Comparison of ENCODE assay signal across 22 cellular contexts in the genomic region with DNA sequence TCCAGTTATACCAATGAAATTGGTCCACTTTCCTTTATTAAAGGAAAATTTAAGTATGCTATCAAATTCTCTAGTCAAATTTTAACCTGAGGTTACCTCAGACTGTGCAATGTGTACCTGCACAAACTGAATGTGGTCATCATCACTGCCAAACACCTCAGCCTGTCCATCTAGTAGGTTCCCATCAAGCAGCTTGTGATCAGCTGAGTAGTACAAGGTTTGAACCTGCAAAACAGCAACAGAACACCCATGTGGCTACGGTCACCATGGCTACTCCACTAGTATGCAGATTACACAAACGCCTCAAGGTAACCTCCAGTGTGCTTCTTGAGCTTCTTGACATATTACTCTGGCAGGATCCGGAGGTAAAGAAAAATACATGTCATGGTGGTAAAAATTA. TPM values are rescaled to one million over a fixed set of nuclear protein-coding genes. Genes with fewer than 3 reads are reported as not detected.
DNase-seq lines count a peak whose midpoint lies in the region; ATAC-seq and TF ChIP-seq lines count a peak whose summit lies in the region.
"Had no signal": no experiment of that assay in that cellular context is flagged by ENCODE, and none has a peak within 500 bp of the region (broad histone marks: within the 10 kb centered on the region; RNA-seq: fewer than 3 reads in every experiment).

No MANE protein-coding gene starts in this region.

- no peaks in the 10 kb centered on the region for H3K9me3 Mint-ChIP-seq in T-helper 2 cell treated with Interferon-gamma antibody and Interleukin-4, amounts not matched to agents 5 μg/mL and 100 μg/mL, for 36 hours
- no peaks in the 10 kb centered on the region for H3K9me3 Mint-ChIP-seq in GM23338
- H3K9me3 Mint-ChIP-seq in chondrocyte (ENCODE audit: low read depth): no peaks in the 10 kb centered on the region
- H3K9me3 Mint-ChIP-seq in natural killer cell treated with Interleukin-12 subunit alpha and Interleukin-12 subunit beta and Interleukin-15 and Interleukin-18, amount 100 ng/mL, for 72 hours: no peaks in the 10 kb centered on the region
- H3K9me3 Mint-ChIP-seq: activated naive CD8-positive, alpha-beta T cell treated with anti-CD3 and anti-CD28 coated beads for 36 hours; T-cell had no signal

- H3K27ac ChIP-seq in GM23338 (ENCODE audit: low read depth) (no peak overlapping the region), caudate nucleus (ENCODE audit: low read depth, low read length) (no peak overlapping the region), SJCRH30 (no peak overlapping the region)
- H3K27ac ChIP-seq: dorsolateral prefrontal cortex, gastroesophageal sphincter, left lung, skin epidermis, stomach, thyroid gland had no signal

- H3K4me1 Mint-ChIP-seq in T-helper 2 cell treated with Interferon-gamma antibody and Interleukin-4, amounts not matched to agents 5 μg/mL and 100 μg/mL, for 36 hours (ENCODE audit: low read depth): peaks cover 13% of the 10 kb centered on the region
- H3K4me1 Mint-ChIP-seq in GM23338: peaks cover 4% of the 10 kb centered on the region; the same call in 2 of the 3 replicates
- H3K4me1 Mint-ChIP-seq in chondrocyte (ENCODE audit: low read depth): peaks cover 23% of the 10 kb centered on the region
- H3K4me1 Mint-ChIP-seq in natural killer cell treated with Interleukin-12 subunit alpha and Interleukin-12 subunit beta and Interleukin-15 and Interleukin-18, amount 100 ng/mL, for 72 hours (ENCODE audit: low read depth in 2 of 2): peaks cover 40 to 51% of the 10 kb centered on the region in 2 donors

- ATAC-seq in GM23338 (no peak), GM21825 (IDR thresholded peaks at IDR 0.05; ENCODE audit: unreplicated experiment) (no peak)
- ATAC-seq in natural killer cell treated with Interleukin-12 subunit alpha and Interleukin-12 subunit beta and Interleukin-15 and Interleukin-18, amount 100 ng/mL, for 72 hours: peak in 1 of 2 donors; percentile 43
- ATAC-seq: gastroesophageal sphincter, left lung, T-cell had no signal

- H4K20me1 ChIP-seq in GM23338 (replicated peaks; ENCODE audit: insufficient read depth): peaks cover 7% of the 10 kb centered on the region

- no peaks in the 10 kb centered on the region for H3F3A ChIP-seq in GM23338 (replicated peaks; ENCODE audit: low read depth)

- TF ChIP-seq CTCF in GM23338 (conservative IDR thresholded peaks at IDR 0.05; ENCODE audit: low read depth in 2 of 2) (no peak), chondrocyte (IDR thresholded peaks at IDR 0.05) (no peak)

- no peaks in the 10 kb centered on the region for H3K27me3 Mint-ChIP-seq in T-helper 2 cell treated with Interferon-gamma antibody and Interleukin-4, amounts not matched to agents 5 μg/mL and 100 μg/mL, for 36 hours (ENCODE audit: low read depth)
- no peaks in the 10 kb centered on the region for H3K27me3 Mint-ChIP-seq in GM23338 (ENCODE audit: insufficient read depth, low read depth, poor library complexity)
- H3K27me3 Mint-ChIP-seq in chondrocyte (ENCODE audit: low read depth): no peaks in the 10 kb centered on the region
- H3K27me3 Mint-ChIP-seq in natural killer cell treated with Interleukin-12 subunit alpha and Interleukin-12 subunit beta and Interleukin-15 and Interleukin-18, amount 100 ng/mL, for 72 hours: no peaks in the 10 kb centered on the region
- H3K27me3 Mint-ChIP-seq: activated naive CD8-positive, alpha-beta T cell treated with anti-CD3 and anti-CD28 coated beads for 36 hours; T-cell had no signal

- peaks cover 99% of the 10 kb centered on the region for H3K36me3 ChIP-seq in GM23338 (ENCODE audit: insufficient read depth)
- peaks cover 100% of the 10 kb centered on the region for H3K36me3 ChIP-seq in SJCRH30

- H3K79me2 ChIP-seq in GM23338 (replicated peaks; ENCODE audit: insufficient read depth): peaks cover 46% of the 10 kb centered on the region

- H3K4me1 ChIP-seq in GM23338 (ENCODE audit: insufficient read depth) (no peaks in the 10 kb centered on the region), SJCRH30 (no peaks in the 10 kb centered on the region)
- H3K4me1 ChIP-seq: thyroid gland had no signal

- no peaks in the 10 kb centered on the region for H3K9me3 ChIP-seq in SJCRH30 (replicated peaks)
- H3K9me3 ChIP-seq: gastroesophageal sphincter, left lung, stomach, thyroid gland had no signal

- no peaks in the 10 kb centered on the region for H3K9me2 ChIP-seq in GM23338 (ENCODE audit: insufficient read depth)

- H3K4me2 ChIP-seq in GM23338: no peak overlapping the region

- H3K4me3 Mint-ChIP-seq in T-helper 2 cell treated with Interferon-gamma antibody and Interleukin-4, amounts not matched to agents 5 μg/mL and 100 μg/mL, for 36 hours: no peak overlapping the region
- H3K4me3 Mint-ChIP-seq in GM23338 (no peak overlapping the region), chondrocyte (ENCODE audit: unreplicated experiment) (no peak overlapping the region)
- peak overlapping the region; percentile 59 for H3K4me3 Mint-ChIP-seq in natural killer cell treated with Interleukin-12 subunit alpha and Interleukin-12 subunit beta and Interleukin-15 and Interleukin-18, amount 100 ng/mL, for 72 hours
- H3K4me3 Mint-ChIP-seq: activated naive CD8-positive, alpha-beta T cell treated with anti-CD3 and anti-CD28 coated beads for 36 hours; T-cell had no signal

- no peak overlapping the region for H2AFZ ChIP-seq in GM23338

- H3K36me3 Mint-ChIP-seq in T-helper 2 cell treated with Interferon-gamma antibody and Interleukin-4, amounts not matched to agents 5 μg/mL and 100 μg/mL, for 36 hours (ENCODE audit: low read depth): peaks cover 66% of the 10 kb centered on the region
- H3K36me3 Mint-ChIP-seq in GM23338 (ENCODE audit: low read depth) (peaks cover 90% of the 10 kb centered on the region), chondrocyte (ENCODE audit: low read depth) (peaks cover 46% of the 10 kb centered on the region)
- peaks cover 70% of the 10 kb centered on the region for H3K36me3 Mint-ChIP-seq in natural killer cell treated with Interleukin-12 subunit alpha and Interleukin-12 subunit beta and Interleukin-15 and Interleukin-18, amount 100 ng/mL, for 72 hours

- peak overlapping the region; percentile 15 for H3K27ac Mint-ChIP-seq in T-helper 2 cell treated with Interferon-gamma antibody and Interleukin-4, amounts not matched to agents 5 μg/mL and 100 μg/mL, for 36 hours
- H3K27ac Mint-ChIP-seq in GM23338 (peak overlapping the region; percentile 36; the same call in 1 of the 2 replicates), chondrocyte (ENCODE audit: unreplicated experiment) (peak overlapping the region; percentile 63)
- peak overlapping the region; percentile 78 to 79 for H3K27ac Mint-ChIP-seq in natural killer cell treated with Interleukin-12 subunit alpha and Interleukin-12 subunit beta and Interleukin-15 and Interleukin-18, amount 100 ng/mL, for 72 hours
- H3K27ac Mint-ChIP-seq: activated naive CD8-positive, alpha-beta T cell treated with anti-CD3 and anti-CD28 coated beads for 36 hours; T-cell had no signal

- no peak for DNase-seq in T-helper 2 cell treated with Interferon-gamma antibody and Interleukin-4, amounts not matched to agents 5 μg/mL and 100 μg/mL, for 36 hours (ENCODE audit: low spot score)
- DNase-seq in T-helper 2 cell (no peak), GM23338 (ENCODE audit: low spot score) (no peak), chondrocyte (ENCODE audit: low spot score) (no peak), caudate nucleus (lab: John Stamatoyannopoulos, UW) (no peak), SJCRH30 (no peak)
- no peak for DNase-seq in natural killer cell treated with Interleukin-12 subunit alpha and Interleukin-12 subunit beta and Interleukin-15 and Interleukin-18, amount 100 ng/mL, for 72 hours (ENCODE audit: low spot score)
- DNase-seq: activated naive CD8-positive, alpha-beta T cell treated with anti-CD3 and anti-CD28 coated beads for 36 hours; dorsolateral prefrontal cortex; H7; hippocampal formation; left lung; NCI-H1048; NCI-H187 treated with DMSO at 0.1 percent for 48 hours; NCI-H526; stimulated activated CD4-positive, alpha-beta T cell treated with anti-CD3 and anti-CD28 coated beads, Interleukin-2, amount 100 ng/mL, for 24 hours; stomach; T-cell; thyroid gland had no signal

- H3K4me3 ChIP-seq in GM23338: no peak overlapping the region
- no peak overlapping the region for H3K4me3 ChIP-seq in SJCRH30
- H3K4me3 ChIP-seq: dorsolateral prefrontal cortex, gastroesophageal sphincter, left lung, skin epidermis, stomach, thyroid gland had no signal

- H3K27me3 ChIP-seq in GM23338 (ENCODE audit: insufficient read depth) (no peaks in the 10 kb centered on the region), SJCRH30 (no peaks in the 10 kb centered on the region)
- H3K27me3 ChIP-seq: dorsolateral prefrontal cortex, gastroesophageal sphincter, left lung, stomach, thyroid gland had no signal

TF ChIP-seq in GM23338, 12 proteins besides CTCF, POLR2A, EP300 and RAD21 (continues in another document):
- TF ChIP-seq ETS1 (IDR thresholded peaks at IDR 0.05) (no peak), EZH2phosphoT487 (IDR thresholded peaks at IDR 0.05; ENCODE audit: unreplicated experiment) (no peak), POLR2AphosphoS5 (IDR thresholded peaks at IDR 0.05; ENCODE audit: low read depth) (no peak), JUNB (IDR thresholded peaks at IDR 0.05; ENCODE audit: unreplicated experiment) (no peak)

RNA-seq across cellular contexts. Expression of gene IVNS1ABP, which starts 11.6 kb away (rescaled TPM):
- total RNA-seq in GM23338 (2014; rRNA removed; shearing (Covaris generic)): 162 TPM in 2 replicates
- 63.1 and 73.5 TPM in 2 replicates for polyA plus RNA-seq in GM23338 (2016; fragmentation: Nextera tagmentation; extraction: Ambion mirVana)
- total RNA-seq in chondrocyte: 121 to 314 TPM (median 123 TPM) in 3 replicates
- 100 to 1,000 TPM; 744 to 950 TPM for total RNA-seq in natural killer cell treated with Interleukin-12 subunit alpha and Interleukin-12 subunit beta and Interleukin-15 and Interleukin-18, amount 100 ng/mL, for 72 hours
- total RNA-seq in SJCRH30 (2014; rRNA removed; shearing (Covaris generic)): 49.9 and 63.5 TPM in 2 replicates

Comparison
In these comparisons a context has a peak if more than half of its experiments do, and no peak if none do; other contexts are left out.
1. H3K27ac Mint-ChIP-seq: peak in every context shown above with its lines; median percentile 78 in natural killer cell treated with Interleukin-12 subunit alpha and Interleukin-12 subunit beta and Interleukin-15 and Interleukin-18, amount 100 ng/mL, for 72 hours; 63 in chondrocyte; 36 in GM23338; 15 in T-helper 2 cell treated with Interferon-gamma antibody and Interleukin-4, amounts not matched to agents 5 μg/mL and 100 μg/mL, for 36 hours.